26 cellular contexts compared by ENCODE assay signal in the genomic region with DNA sequence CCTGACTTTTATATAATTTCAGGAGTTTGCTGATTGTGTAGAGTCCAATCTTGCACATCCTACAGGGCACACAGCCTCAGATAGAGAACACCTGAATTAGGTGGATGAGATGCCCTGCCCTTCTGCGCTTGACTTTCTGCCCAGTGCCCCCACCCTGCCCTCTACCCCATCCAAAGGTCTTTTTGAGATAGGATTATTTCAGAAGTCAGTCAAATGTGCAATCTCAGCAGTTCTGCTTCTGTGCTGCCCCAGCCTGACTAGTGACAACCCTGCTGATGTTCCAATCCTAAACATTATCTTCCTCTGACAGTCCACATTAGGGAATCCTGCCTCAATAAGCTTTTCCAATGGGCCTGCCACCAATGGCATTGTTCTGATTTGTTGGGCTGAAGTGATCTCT.
DNase-seq lines count a peak whose midpoint lies in the region; ATAC-seq, FAIRE-seq and TF ChIP-seq lines count a peak whose summit lies in the region.
"Had no signal": no experiment of that assay in that cellular context is flagged by ENCODE, and none has a peak within 500 bp of the region (broad histone marks: within the 10 kb centered on the region; RNA-seq: fewer than 3 reads in every experiment).

No MANE protein-coding gene starts in this region.

- H3K9me3 ChIP-seq in HepG2 (ENCODE audit: low read length) (no peaks in the 10 kb centered on the region), right lobe of liver (no peaks in the 10 kb centered on the region), small intestine (ENCODE audit: control insufficient read depth, low read depth) (no peaks in the 10 kb centered on the region), psoas muscle (no peaks in the 10 kb centered on the region), T-helper 17 cell (ENCODE audit: control insufficient read depth, low read length, poor library complexity, severe bottlenecking) (no peaks in the 10 kb centered on the region)
- H3K9me3 ChIP-seq: BE2C; BLaER1 treated with 17β-estradiol and CSF1 and Interleukin-3, amounts not matched to agents 10 nM and 100 nM; HAP-1 had no signal

- H3K27ac ChIP-seq in HepG2 (ENCODE audit: extremely low read length, insufficient read depth, low read length): no peak overlapping the region
- H3K27ac ChIP-seq in right lobe of liver: no peak overlapping the region
- H3K27ac ChIP-seq in small intestine (ENCODE audit: low read depth in 1 of 2, low read length in 1 of 2): no peak overlapping the region
- H3K27ac ChIP-seq in psoas muscle: no peak overlapping the region
- H3K27ac ChIP-seq: 22Rv1; BLaER1 treated with 17β-estradiol and CSF1 and Interleukin-3, amounts not matched to agents 10 nM and 100 nM had no signal

- H3K4me3 Mint-ChIP-seq in T-helper 17 cell: no peak overlapping the region
- H3K4me3 Mint-ChIP-seq: CD14-positive monocyte; CD4-positive, alpha-beta T cell; CD8-positive, alpha-beta memory T cell; HFFc6 had no signal

- POLR2A ChIA-PET in HepG2 (lab: Yijun Ruan, JAX): no interaction called here

- H2AFZ ChIP-seq in HepG2 (ENCODE audit: low read length): no peak overlapping the region

- DNase-seq in HepG2 (ENCODE audit: low spot score) (no peak), right lobe of liver (no peak), left lobe of liver (ENCODE audit: low spot score) (no peak), small intestine (peak; percentile 68), psoas muscle (no peak), T-helper 17 cell (no peak)
- DNase-seq: ACHN; AML-193; BE2C; CD4-positive, alpha-beta T cell; CD8-positive, alpha-beta memory T cell; DMS 273 treated with DMSO at 0.1 percent for 48 hours; DMS79; EL; GDM1; GOT3; HFFc6 had no signal

- H3K9ac ChIP-seq in HepG2 (ENCODE audit: insufficient read depth, low read depth, low read length): no peak overlapping the region
- H3K9ac ChIP-seq: BLaER1 treated with 17β-estradiol and CSF1 and Interleukin-3, amounts not matched to agents 10 nM and 100 nM had no signal

- H4K20me1 ChIP-seq in HepG2 (ENCODE audit: insufficient read depth, low read length): no peaks in the 10 kb centered on the region
- H4K20me1 ChIP-seq: BLaER1 treated with 17β-estradiol and CSF1 and Interleukin-3, amounts not matched to agents 10 nM and 100 nM had no signal

- no peak for TF ChIP-seq RAD21 in HepG2 (CRISPR knock-in tag; IDR thresholded peaks at IDR 0.05)

- no peaks in the 10 kb centered on the region for H3K4me1 Mint-ChIP-seq in T-helper 17 cell
- H3K4me1 Mint-ChIP-seq: CD14-positive monocyte; CD8-positive, alpha-beta memory T cell had no signal

- H3K79me2 ChIP-seq in HepG2 (ENCODE audit: insufficient read depth, low read length): no peaks in the 10 kb centered on the region

- no peak for ATAC-seq in HepG2
- ATAC-seq in right lobe of liver: no peak
- peak; percentile 46 for ATAC-seq in left lobe of liver
- ATAC-seq in psoas muscle: no peak
- no peak for ATAC-seq in T-helper 17 cell
- ATAC-seq in GM19351 (IDR thresholded peaks at IDR 0.05; ENCODE audit: unreplicated experiment): no peak
- ATAC-seq: GM12878 had no signal

- TF ChIP-seq EP300 in HepG2 (IDR thresholded peaks at IDR 0.05; ENCODE audit: low read depth in 2 of 2, low read length in 2 of 2): no peak
- no peak for TF ChIP-seq EP300 in HepG2 (CRISPR knock-in tag; IDR thresholded peaks at IDR 0.05; ENCODE audit: borderline replicate concordance)

- H3K36me3 Mint-ChIP-seq in T-helper 17 cell (ENCODE audit: low read depth): no peaks in the 10 kb centered on the region
- H3K36me3 Mint-ChIP-seq: CD14-positive monocyte; CD8-positive, alpha-beta memory T cell had no signal

- H3K36me3 ChIP-seq in HepG2 (replicated peaks in 1 of 2; ENCODE audit: control insufficient read depth in 1 of 2, insufficient read depth in 2 of 2, low read length in 2 of 2): no peaks in the 10 kb centered on the region
- no peaks in the 10 kb centered on the region for H3K36me3 ChIP-seq in right lobe of liver
- no peaks in the 10 kb centered on the region for H3K36me3 ChIP-seq in small intestine (ENCODE audit: control insufficient read depth in 2 of 2, insufficient read depth in 2 of 2, low read length in 2 of 2)
- no peaks in the 10 kb centered on the region for H3K36me3 ChIP-seq in psoas muscle (ENCODE audit: insufficient read depth in 1 of 2, low read depth in 1 of 2)
- H3K36me3 ChIP-seq: BE2C; BLaER1 treated with 17β-estradiol and CSF1 and Interleukin-3, amounts not matched to agents 10 nM and 100 nM; HAP-1 had no signal

- in situ Hi-C loops in HepG2 (cut with HindIII; ENCODE audit: extremely low pct_ligation_motif_present, low pct_unique_long_range_greater_than_20kb): no loop called here

- no peak overlapping the region for H3K27ac Mint-ChIP-seq in T-helper 17 cell
- H3K27ac Mint-ChIP-seq: CD14-positive monocyte; CD4-positive, alpha-beta T cell; CD8-positive, alpha-beta memory T cell; HFFc6 had no signal

- H3K4me3 ChIP-seq in HepG2 (replicated peaks in 1 of 3; ENCODE audit: insufficient read depth in 1 of 3, low read depth in 2 of 3, low read length in 3 of 3): no peak overlapping the region
- no peak overlapping the region for H3K4me3 ChIP-seq in right lobe of liver
- no peak overlapping the region for H3K4me3 ChIP-seq in small intestine (ENCODE audit: low read depth in 1 of 2, low read length in 2 of 2)
- H3K4me3 ChIP-seq in psoas muscle: no peak overlapping the region
- H3K4me3 ChIP-seq: BLaER1 treated with 17β-estradiol and CSF1 and Interleukin-3, amounts not matched to agents 10 nM and 100 nM; GM12878; HAP-1 had no signal

- H3K27me3 ChIP-seq in HepG2 (ENCODE audit: control insufficient read depth in 1 of 2, insufficient read depth in 2 of 2, low read length in 2 of 2) (no peaks in the 10 kb centered on the region; a peak in 1 of 5 replicates), right lobe of liver (no peaks in the 10 kb centered on the region), small intestine (ENCODE audit: control insufficient read depth in 2 of 2, insufficient read depth in 2 of 2, low read length in 2 of 2) (no peaks in the 10 kb centered on the region), psoas muscle (ENCODE audit: insufficient read depth in 3 of 3, low read length in 2 of 3) (no peaks in the 10 kb centered on the region)
- H3K27me3 ChIP-seq: BE2C; BLaER1 treated with 17β-estradiol and CSF1 and Interleukin-3, amounts not matched to agents 10 nM and 100 nM had no signal

- TF ChIP-seq CTCF in HepG2 (CRISPR knock-in tag; IDR thresholded peaks at IDR 0.05) (no peak), right lobe of liver (IDR thresholded peaks at IDR 0.05) (no peak), psoas muscle (IDR thresholded peaks at IDR 0.05) (no peak)

- TF ChIP-seq POLR2A in HepG2 (IDR thresholded peaks at IDR 0.05; ENCODE audit: insufficient read depth in 1 of 2, low read depth in 2 of 2, low read length in 2 of 2) (no peak), right lobe of liver (IDR thresholded peaks at IDR 0.05) (no peak)

- CTCF ChIA-PET in HepG2 (lab: Yijun Ruan, JAX; ENCODE audit: low intra/inter-chr PET ratio, low total read pairs): no interaction called here

- H3K4me2 ChIP-seq in HepG2 (ENCODE audit: low read depth, low read length): no peak overlapping the region
- H3K4me2 ChIP-seq: BLaER1 treated with 17β-estradiol and CSF1 and Interleukin-3, amounts not matched to agents 10 nM and 100 nM had no signal

- BruUV-seq in HepG2 (replicated peaks; lab: Mats Ljungman, UMichigan): no TSS peak

- H3K27me3 Mint-ChIP-seq in T-helper 17 cell: peaks cover 38% of the 10 kb centered on the region

- intact Hi-C loops in HepG2 (cut with micrococcal nuclease; ENCODE audit: unreplicated experiment) (no loop called here), right lobe of liver (cut with DNase I) (no loop called here), psoas muscle (cut with DNase I) (no loop called here)

- H3K4me1 ChIP-seq in HepG2 (ENCODE audit: insufficient read depth, low read length) (no peaks in the 10 kb centered on the region), right lobe of liver (no peaks in the 10 kb centered on the region), small intestine (ENCODE audit: control insufficient read depth in 2 of 2, insufficient read depth in 1 of 2, low read depth in 1 of 2, low read length in 1 of 2) (peaks cover 0 to 1% of the 10 kb centered on the region in 2 donors), psoas muscle (no peaks in the 10 kb centered on the region)
- H3K4me1 ChIP-seq: BE2C; BLaER1 treated with 17β-estradiol and CSF1 and Interleukin-3, amounts not matched to agents 10 nM and 100 nM; HAP-1 had no signal

- FAIRE-seq in HepG2 (lab: Jason Lieb, UNC): no peak
- FAIRE-seq in small intestine (lab: Jason Lieb, UNC): no peak
- FAIRE-seq: A204.1, D721Med, GM12878, H54 had no signal

- 0% methylated on average over 1 of the region's 1 CpG for WGBS in HepG2 (ENCODE audit: low lambda C conversion rate)
- 50% methylated on average over 1 of the region's 1 CpG for WGBS in right lobe of liver (ENCODE audit: insufficient coverage, low coverage, low lambda C conversion rate, missing lambda C conversion rate)
- WGBS in small intestine, 3 donors: 22 to 71% (median 65%) methylated on average over 1 of the region's 1 CpG
- 86 to 96% (median 91%) methylated on average over 1 of the region's 1 CpG for WGBS in psoas muscle, 3 donors

TF ChIP-seq in HepG2, 621 proteins besides CTCF, POLR2A, EP300 and RAD21:
- TF ChIP-seq MAFK (conservative IDR thresholded peaks at IDR 0.05 in 1 of 2, IDR thresholded peaks at IDR 0.05 in 1 of 2; ENCODE audit: low read length in 2 of 2) (peak; percentile 86 to 93), RARA (CRISPR knock-in tag; IDR thresholded peaks at IDR 0.05) (no peak), MAFF (IDR thresholded peaks at IDR 0.05; ENCODE audit: low read depth, low read length) (peak; percentile 87)
TF ChIP-seq in HepG2: peak in this region for 2.
